Comparison of ENCODE assay signal across 8 cellular contexts in genomic region chr19:11480927-11481776, GRCh38. TPM values are rescaled to one million over a fixed set of nuclear protein-coding genes. Genes with fewer than 3 reads are reported as not detected.
A peak's percentile ranks its signal among the peaks of the same experiment; 100 is the strongest.
DNase-seq lines count a peak whose midpoint lies in the region; ATAC-seq and TF ChIP-seq lines count a peak whose summit lies in the region.

Gene ELAVL3, minus strand, starts transcription at chr19:11481046. Its CDS starts 438 bp downstream, at chr19:11480608.

- H3K9ac ChIP-seq in HUES64 (ENCODE audit: low read depth, low read length) = no peak within 1 kb of the TSS

- H3K4me3 Mint-ChIP-seq in CD14-positive monocyte = peak within 1 kb of the TSS; percentile 24 to 84
- H3K4me3 Mint-ChIP-seq in activated T-cell treated with anti-CD3 and anti-CD28 coated beads, Interleukin-2, amount 50 U/mL, for 4 hours = peak within 1 kb of the TSS; percentile 73

- no peak within 1 kb of the TSS for H3K27ac ChIP-seq in HUES64 (ENCODE audit: low read depth, low read length)

- peaks cover 46% of the 10 kb centered on the region for H3K27me3 ChIP-seq in HUES64 (ENCODE audit: insufficient read depth, low read length)

- no peaks in the 10 kb centered on the region for H3K36me3 ChIP-seq in HUES64 (ENCODE audit: insufficient read depth, low read length)

- peak within 1 kb of the TSS in 3 of 7 donors; percentile 20 to 42 (median 23) for H3K27ac Mint-ChIP-seq in CD14-positive monocyte

- peaks cover 24% of the 10 kb centered on the region for H3K4me1 Mint-ChIP-seq in CD14-positive monocyte
- H3K4me1 Mint-ChIP-seq in activated T-cell treated with anti-CD3 and anti-CD28 coated beads, Interleukin-2, amount 50 U/mL, for 4 hours (ENCODE audit: low read depth) = peaks cover 17% of the 10 kb centered on the region

- peak within 1 kb of the TSS; percentile 42; the same call in 1 of the 2 replicates for H3K4me3 ChIP-seq in HUES64 (ENCODE audit: low read length)

- peaks cover 8 to 11% of the 10 kb centered on the region in 2 donors for H3K36me3 Mint-ChIP-seq in CD14-positive monocyte
- peaks cover 6% of the 10 kb centered on the region for H3K36me3 Mint-ChIP-seq in activated T-cell treated with anti-CD3 and anti-CD28 coated beads, Interleukin-2, amount 50 U/mL, for 4 hours (ENCODE audit: insufficient read depth)

- ATAC-seq in activated T-cell treated with anti-CD3 and anti-CD28 coated beads, Interleukin-2, amount 50 U/mL, for 4 hours = no peak
- ATAC-seq in GM21529 (IDR thresholded peaks at IDR 0.05; ENCODE audit: unreplicated experiment) (no peak), HG02981 (IDR thresholded peaks at IDR 0.05; ENCODE audit: unreplicated experiment) (no peak), GM18502 (IDR thresholded peaks at IDR 0.05; ENCODE audit: poor library complexity, unreplicated experiment) (no peak)

- H3K4me1 ChIP-seq in HUES64 (ENCODE audit: insufficient read depth, low read length) = no peaks in the 10 kb centered on the region; the same call in 1 of the 2 replicates

- DNase-seq in CD14-positive monocyte (ENCODE audit: low spot score) (no peak), midbrain (lab: John Stamatoyannopoulos, UW) (peak; percentile 63), UCSD-AML1 (lab: John Stamatoyannopoulos, UW; ENCODE audit: unreplicated experiment) (no peak)
- DNase-seq in activated T-cell treated with anti-CD3 and anti-CD28 coated beads, Interleukin-2, amount 50 U/mL, for 4 hours = no peak

- peaks cover 5 to 22% (median 11%) of the 10 kb centered on the region in 7 donors for H3K9me3 Mint-ChIP-seq in CD14-positive monocyte
- no peaks in the 10 kb centered on the region for H3K9me3 Mint-ChIP-seq in activated T-cell treated with anti-CD3 and anti-CD28 coated beads, Interleukin-2, amount 50 U/mL, for 4 hours

- WGBS in HUES64 = 17% methylated on average over 51 of the region's 52 CpGs

- intact Hi-C loops in CD14-positive monocyte (cut with micrococcal nuclease) = loop anchor here in 1 of 2 donors (5.0 kb wide), 1 partner anchor 189 kb away; no protein-coding TSS in a partner anchor

- peaks cover 44 to 62% (median 52%) of the 10 kb centered on the region in 3 donors for H3K27me3 Mint-ChIP-seq in CD14-positive monocyte (ENCODE audit: low read depth in 3 of 3)
- peaks cover 27% of the 10 kb centered on the region for H3K27me3 Mint-ChIP-seq in activated T-cell treated with anti-CD3 and anti-CD28 coated beads, Interleukin-2, amount 50 U/mL, for 4 hours (ENCODE audit: low read depth)

- TF ChIP-seq CTCF in CD14-positive monocyte (IDR thresholded peaks at IDR 0.05) = no peak

- no peaks in the 10 kb centered on the region for H3K9me3 ChIP-seq in HUES64 (ENCODE audit: insufficient read depth, low read depth, low read length)

RNA-seq across cellular contexts. Expression of gene ELAVL3, which starts in this region (rescaled TPM):
- polyA plus RNA-seq in CD14-positive monocyte = not detected
- polyA plus RNA-seq in HUES64 (2013, experiment 1 of 2) = 0.95 TPM
- polyA plus RNA-seq in HUES64 (2013, experiment 2 of 2) = 2.7 TPM
- total RNA-seq in activated T-cell treated with anti-CD3 and anti-CD28 coated beads, Interleukin-2, amount 50 U/mL, for 4 hours = under 1 TPM in 1 of 3 donors, not detected in 2; 0.19 TPM
